Comparison of ENCODE assay signal across 17 cellular contexts in the genomic region with DNA sequence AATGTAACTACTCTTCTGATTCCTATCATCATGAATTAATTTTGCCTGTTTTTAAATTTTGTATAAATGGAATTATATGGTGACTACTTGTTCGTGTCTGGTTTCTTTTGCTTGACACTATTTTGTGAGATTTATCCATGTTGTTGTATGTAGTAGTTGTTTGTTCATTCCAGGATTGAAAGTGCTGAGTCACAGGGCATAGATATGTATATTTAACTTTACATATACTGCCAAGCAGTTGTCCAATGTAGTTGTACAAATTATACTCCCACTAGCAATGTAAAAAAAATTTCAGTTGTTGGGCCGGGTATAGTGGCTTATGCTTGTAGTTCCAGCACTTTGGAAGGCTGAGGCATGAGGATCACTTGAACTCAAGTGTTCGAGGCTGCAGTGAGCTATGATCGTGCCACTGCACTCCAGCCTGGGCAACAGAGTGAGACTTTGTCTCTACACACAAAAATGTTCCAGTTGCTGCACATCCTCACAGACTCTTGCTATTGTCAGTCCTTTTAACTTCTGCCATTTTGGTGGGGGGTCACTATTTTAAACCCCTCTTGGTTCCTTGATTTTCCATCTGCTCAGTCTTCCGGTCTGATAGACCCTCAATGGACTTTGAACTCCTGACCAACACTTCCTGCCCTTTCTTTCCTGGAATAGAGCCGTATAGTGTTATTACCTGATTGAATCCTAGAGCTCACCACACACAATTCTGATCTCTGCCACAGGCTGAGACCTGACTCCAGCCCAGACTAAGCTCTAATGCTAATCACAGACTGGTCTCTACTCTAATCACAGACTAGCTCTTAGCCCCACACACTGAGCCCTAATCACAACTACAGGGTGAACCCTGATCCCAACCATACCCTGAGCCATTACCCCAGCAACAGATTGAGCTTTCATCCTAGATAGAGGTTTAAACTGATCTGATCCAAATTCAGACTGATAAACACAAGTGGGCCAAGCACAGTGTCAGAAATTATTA.
A peak's percentile ranks its signal among the peaks of the same experiment; 100 is the strongest.
DNase-seq lines count a peak whose midpoint lies in the region; ATAC-seq, FAIRE-seq and TF ChIP-seq lines count a peak whose summit lies in the region.
"Had no signal": no experiment of that assay in that cellular context is flagged by ENCODE, and none has a peak within 500 bp of the region (broad histone marks: within the 10 kb centered on the region; RNA-seq: fewer than 3 reads in every experiment).

No MANE protein-coding gene starts in this region.

- POLR2A ChIA-PET in activated CD4-positive, alpha-beta T cell treated with anti-CD3 and anti-CD28 coated beads, Interleukin-2, amount 10 ng/mL, durations not matched to agents 7 days and 5 days (lab: Charles Lee), result no interaction called here
- POLR2A ChIA-PET in GM12878 (lab: Charles Lee), result interaction anchor here (0.6 to 1.0 kb wide), 3 partner anchors 7 to 198 kb away, joined by 3 read pairs; no protein-coding TSS in a partner anchor

- TF ChIP-seq RAD21 in GM12878 (IDR thresholded peaks at IDR 0.05; ENCODE audit: insufficient read depth, low read depth, low read length), result no peak

- no peak overlapping the region for H3K4me3 ChIP-seq in GM12878
- H3K4me3 ChIP-seq in smooth muscle cell, result no peak overlapping the region
- no peak overlapping the region for H3K4me3 ChIP-seq in suprapubic skin
- H3K4me3 ChIP-seq: left lung had no signal

- no peak overlapping the region for H3K4me3 Mint-ChIP-seq in activated CD4-positive, alpha-beta T cell treated with anti-CD3 and anti-CD28 coated beads, Interleukin-2, amount 10 ng/mL, durations not matched to agents 7 days and 5 days

- FAIRE-seq in GM12878 (lab: Jason Lieb, UNC), result no peak
- FAIRE-seq: A204.1, astrocyte, urothelium cell line had no signal

- in situ Hi-C loops in GM12878 (cut with MboI), result no loop called here

- H3K9ac ChIP-seq in GM12878 (ENCODE audit: control insufficient read depth, insufficient read depth, low read length) (no peak overlapping the region), smooth muscle cell (ENCODE audit: low read depth) (no peak overlapping the region)

- no peaks in the 10 kb centered on the region; the same call in 1 of the 2 replicates for H3K4me1 ChIP-seq in GM12878 (ENCODE audit: control insufficient read depth, insufficient read depth, low read length)
- H3K4me1 ChIP-seq in smooth muscle cell (ENCODE audit: low read depth), result peaks cover 5% of the 10 kb centered on the region
- H3K4me1 ChIP-seq in suprapubic skin, result no peaks in the 10 kb centered on the region
- H3K4me1 ChIP-seq: left lung had no signal

- H3K36me3 Mint-ChIP-seq in activated CD4-positive, alpha-beta T cell treated with anti-CD3 and anti-CD28 coated beads, Interleukin-2, amount 10 ng/mL, durations not matched to agents 7 days and 5 days (ENCODE audit: low read depth), result no peaks in the 10 kb centered on the region
- H3K36me3 Mint-ChIP-seq: naive B cell had no signal

- H3K27me3 Mint-ChIP-seq in activated CD4-positive, alpha-beta T cell treated with anti-CD3 and anti-CD28 coated beads, Interleukin-2, amount 10 ng/mL, durations not matched to agents 7 days and 5 days, result peaks cover 4% of the 10 kb centered on the region
- H3K27me3 Mint-ChIP-seq: naive B cell had no signal

- SMC1A ChIA-PET in GM12878 (lab: Charles Lee; ENCODE audit: uncharacterized antibody, unreplicated experiment), result interaction anchor here (0.8 to 2.9 kb wide), 4 partner anchors 8 to 96 kb away, joined by 3 to 9 read pairs (median 5); no protein-coding TSS in a partner anchor

- peak overlapping the region; percentile 59 for H2AFZ ChIP-seq in GM12878 (ENCODE audit: control insufficient read depth, low read depth, low read length)
- H2AFZ ChIP-seq in smooth muscle cell (ENCODE audit: low read depth), result peak overlapping the region; percentile 54

- H3K4me2 ChIP-seq in GM12878 (ENCODE audit: control insufficient read depth, insufficient read depth), result no peak overlapping the region
- no peak overlapping the region for H3K4me2 ChIP-seq in smooth muscle cell

- BruUV-seq in GM12878 (replicated peaks; lab: Mats Ljungman, UMichigan), result no TSS peak

- H3K9me3 ChIP-seq in GM12878 (replicated peaks; ENCODE audit: control insufficient read depth, insufficient read depth, low read length), result no peaks in the 10 kb centered on the region
- H3K9me3 ChIP-seq in smooth muscle cell (replicated peaks; ENCODE audit: low read depth), result no peaks in the 10 kb centered on the region
- no peaks in the 10 kb centered on the region for H3K9me3 ChIP-seq in suprapubic skin
- H3K9me3 ChIP-seq: left lung had no signal

- TF ChIP-seq CTCF in GM12878 (IDR thresholded peaks at IDR 0.05 in 2 of 3, conservative IDR thresholded peaks at IDR 0.05 in 1 of 3; ENCODE audit: control insufficient read depth in 2 of 3, extremely low read depth in 1 of 3, insufficient read depth in 1 of 3, low read depth in 3 of 3, low read length in 3 of 3) (no peak), smooth muscle cell (IDR thresholded peaks at IDR 0.05; ENCODE audit: borderline replicate concordance, insufficient read depth, poor library complexity, severe bottlenecking) (no peak), suprapubic skin (IDR thresholded peaks at IDR 0.05) (no peak)

- no peak for TF ChIP-seq EP300 in GM12878 (IDR thresholded peaks at IDR 0.05; ENCODE audit: borderline replicate concordance in 1 of 2, control insufficient read depth in 1 of 2, low read depth in 2 of 2, low read length in 2 of 2)
- TF ChIP-seq EP300 in suprapubic skin (IDR thresholded peaks at IDR 0.05), result no peak

- peaks cover 3% of the 10 kb centered on the region for H3K9me3 Mint-ChIP-seq in activated CD4-positive, alpha-beta T cell treated with anti-CD3 and anti-CD28 coated beads, Interleukin-2, amount 10 ng/mL, durations not matched to agents 7 days and 5 days
- H3K9me3 Mint-ChIP-seq: naive B cell had no signal

- H3K27me3 ChIP-seq in GM12878 (replicated peaks in 1 of 2; ENCODE audit: control insufficient read depth in 2 of 2, insufficient read depth in 2 of 2, low read length in 1 of 2) (no peaks in the 10 kb centered on the region; a peak in 1 of 4 replicates), smooth muscle cell (ENCODE audit: low read depth) (no peaks in the 10 kb centered on the region), suprapubic skin (no peaks in the 10 kb centered on the region)
- H3K27me3 ChIP-seq: left lung had no signal

- no peak for DNase-seq in activated CD4-positive, alpha-beta T cell treated with anti-CD3 and anti-CD28 coated beads, Interleukin-2, amount 10 ng/mL, durations not matched to agents 7 days and 5 days
- DNase-seq in activated CD4-positive, alpha-beta T cell treated with anti-CD3 and anti-CD28 coated beads, Interleukin-2, amount 50 U/mL, for 4 hours, result no peak
- peak; percentile 11 for DNase-seq in NCI-H460 (ENCODE audit: extremely low read depth, low read depth)
- DNase-seq in GM12878 (ENCODE audit: low read depth, low spot score), result no peak
- no peak for DNase-seq in smooth muscle cell (lab: John Stamatoyannopoulos, UW; ENCODE audit: unreplicated experiment)
- no peak for DNase-seq in suprapubic skin (ENCODE audit: low spot score in 2 of 2)
- DNase-seq: activated CD4-positive, CD25-positive, alpha-beta regulatory T cell; hippocampal formation; left lung; naive B cell; NCI-H2171 treated with DMSO at 0.1 percent for 48 hours; stimulated activated CD4-positive, alpha-beta T cell treated with anti-CD3 and anti-CD28 coated beads, Interleukin-2, amount 100 ng/mL, for 48 hours had no signal

- TF ChIP-seq POLR2A in GM12878 (IDR thresholded peaks at IDR 0.05; ENCODE audit: low read depth, low read length) (no peak), suprapubic skin (IDR thresholded peaks at IDR 0.05) (no peak)

- H4K20me1 ChIP-seq in GM12878 (ENCODE audit: control insufficient read depth, insufficient read depth) (no peaks in the 10 kb centered on the region), smooth muscle cell (ENCODE audit: low read depth) (no peaks in the 10 kb centered on the region)

- WGBS in GM12878 (ENCODE audit: insufficient coverage, insufficient replicate concordance, low lambda C conversion rate, missing lambda C conversion rate), result 23% methylated on average over 6 of the region's 6 CpGs
- 89% methylated on average over 6 of the region's 6 CpGs for WGBS in smooth muscle cell (ENCODE audit: low lambda C conversion rate)
- 87% methylated on average over 6 of the region's 6 CpGs for WGBS in suprapubic skin

- RAD21 ChIA-PET in GM12878 (lab: Charles Lee; ENCODE audit: unreplicated experiment), result interaction anchor here (1.3 kb wide), 1 partner anchor 225 kb away, joined by 3 read pairs; no protein-coding TSS in a partner anchor

- H3K27ac Mint-ChIP-seq in activated CD4-positive, alpha-beta T cell treated with anti-CD3 and anti-CD28 coated beads, Interleukin-2, amount 10 ng/mL, durations not matched to agents 7 days and 5 days, result peak overlapping the region; percentile 88

- intact Hi-C loops in GM12878 (cut with micrococcal nuclease; ENCODE audit: unreplicated experiment), result no loop called here

- no peaks in the 10 kb centered on the region for H3K36me3 ChIP-seq in GM12878 (ENCODE audit: control insufficient read depth in 2 of 2, insufficient read depth in 2 of 2, low read length in 1 of 2)
- no peaks in the 10 kb centered on the region for H3K36me3 ChIP-seq in smooth muscle cell (ENCODE audit: low read depth)
- H3K36me3 ChIP-seq in suprapubic skin, result no peaks in the 10 kb centered on the region
- H3K36me3 ChIP-seq: left lung had no signal

- H3K79me2 ChIP-seq in GM12878 (ENCODE audit: control insufficient read depth, insufficient read depth, low read length), result no peaks in the 10 kb centered on the region
- no peaks in the 10 kb centered on the region for H3K79me2 ChIP-seq in smooth muscle cell (ENCODE audit: low read depth)

- no peaks in the 10 kb centered on the region for H3F3A ChIP-seq in smooth muscle cell (ENCODE audit: low read depth)

- CTCF ChIA-PET in activated CD4-positive, alpha-beta T cell treated with anti-CD3 and anti-CD28 coated beads, Interleukin-2, amount 10 ng/mL, durations not matched to agents 7 days and 5 days (lab: Charles Lee), result interaction anchor here (0.6 to 1.3 kb wide), 4 partner anchors 15 to 495 kb away, joined by 3 to 5 read pairs (median 4); no protein-coding TSS in a partner anchor
- CTCF ChIA-PET in GM12878 (lab: Yijun Ruan, JAX), result interaction anchor here (0.6 to 1.1 kb wide), 4 partner anchors 11 to 427 kb away, joined by 3 to 6 read pairs (median 3); no protein-coding TSS in a partner anchor

- peaks cover 29% of the 10 kb centered on the region for H3K4me1 Mint-ChIP-seq in activated CD4-positive, alpha-beta T cell treated with anti-CD3 and anti-CD28 coated beads, Interleukin-2, amount 10 ng/mL, durations not matched to agents 7 days and 5 days

- no peak overlapping the region for H3K27ac ChIP-seq in GM12878 (ENCODE audit: control insufficient read depth, insufficient read depth)
- no peak overlapping the region for H3K27ac ChIP-seq in smooth muscle cell (ENCODE audit: low read depth)
- H3K27ac ChIP-seq in suprapubic skin, result no peak overlapping the region
- H3K27ac ChIP-seq: left lung had no signal

- ATAC-seq in GM12878 (peak; percentile 30; the same call in 2 of the 3 replicates), HG03175 (IDR thresholded peaks at IDR 0.05; ENCODE audit: unreplicated experiment) (no peak), GM21576 (IDR thresholded peaks at IDR 0.05; ENCODE audit: unreplicated experiment) (no peak)
- ATAC-seq: left lung had no signal

TF ChIP-seq in GM12878, 131 proteins besides CTCF, POLR2A, EP300 and RAD21 (continues in another document):
- TF ChIP-seq PML (IDR thresholded peaks at IDR 0.05; ENCODE audit: low read length), result no peak
- TF ChIP-seq BHLHE40 (IDR thresholded peaks at IDR 0.05; ENCODE audit: borderline replicate concordance in 1 of 2, low read depth in 2 of 2, low read length in 1 of 2), result no peak
